In the genomic region with DNA sequence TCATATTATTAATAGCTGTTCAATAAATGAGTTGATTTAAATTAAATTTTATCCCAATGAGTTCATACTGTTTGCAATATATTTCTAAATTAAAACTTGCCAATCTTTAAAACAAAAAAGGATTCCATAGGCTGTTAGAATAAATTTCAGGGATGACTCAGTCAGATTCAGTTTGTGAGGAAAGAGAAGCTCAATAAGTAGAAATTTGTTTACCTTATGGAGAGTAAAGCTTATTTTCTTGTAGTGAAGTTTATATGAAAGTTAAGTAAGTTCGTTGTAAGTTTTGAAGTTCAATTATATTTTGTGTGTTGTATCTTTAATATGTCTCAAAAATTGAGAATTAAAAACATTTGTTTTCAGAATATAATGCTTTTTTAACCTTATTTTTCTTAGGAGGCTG, we compare ENCODE assay signal across 20 cellular contexts. TPM values are rescaled to one million over a fixed set of nuclear protein-coding genes. Genes with fewer than 3 reads are reported as not detected.
DNase-seq lines count a peak whose midpoint lies in the region; ATAC-seq and TF ChIP-seq lines count a peak whose summit lies in the region.
"Had no signal": no experiment of that assay in that cellular context is flagged by ENCODE, and none has a peak within 500 bp of the region (broad histone marks: within the 10 kb centered on the region; RNA-seq: fewer than 3 reads in every experiment).

No MANE protein-coding gene starts in this region.

- WGBS in suprapubic skin = 81% methylated on average over 1 of the region's 1 CpG

- no peaks in the 10 kb centered on the region for H3K9me3 Mint-ChIP-seq in central memory CD8-positive, alpha-beta T cell
- no peaks in the 10 kb centered on the region for H3K9me3 Mint-ChIP-seq in naive thymus-derived CD8-positive, alpha-beta T cell
- no peaks in the 10 kb centered on the region for H3K9me3 Mint-ChIP-seq in activated CD8-positive, alpha-beta T cell treated with anti-CD3 and anti-CD28 coated beads for 36 hours

- H3K36me3 Mint-ChIP-seq in central memory CD8-positive, alpha-beta T cell (ENCODE audit: insufficient read depth) = peaks cover 18% of the 10 kb centered on the region
- H3K36me3 Mint-ChIP-seq in naive thymus-derived CD8-positive, alpha-beta T cell = peaks cover 0 to 37% (median 4%) of the 10 kb centered on the region in 3 donors
- peaks cover 17% of the 10 kb centered on the region for H3K36me3 Mint-ChIP-seq in activated CD8-positive, alpha-beta T cell treated with anti-CD3 and anti-CD28 coated beads for 36 hours (ENCODE audit: low read depth)

- H3K27ac ChIP-seq in AG04450 (ENCODE audit: low read depth, low read length) (peak overlapping the region; percentile 70), suprapubic skin (no peak overlapping the region)
- H3K27ac ChIP-seq: A549 had no signal

- H3K4me1 Mint-ChIP-seq in central memory CD8-positive, alpha-beta T cell = peaks cover 61% of the 10 kb centered on the region
- peaks cover 38 to 93% (median 84%) of the 10 kb centered on the region in 4 donors for H3K4me1 Mint-ChIP-seq in naive thymus-derived CD8-positive, alpha-beta T cell
- peaks cover 68% of the 10 kb centered on the region for H3K4me1 Mint-ChIP-seq in activated CD8-positive, alpha-beta T cell treated with anti-CD3 and anti-CD28 coated beads for 36 hours (ENCODE audit: low read depth)

- no peak overlapping the region for H3K4me3 ChIP-seq in AG04450 (ENCODE audit: low read depth, low read length)
- H3K4me3 ChIP-seq in suprapubic skin = no peak overlapping the region
- H3K4me3 ChIP-seq: A549 had no signal

- H3K36me3 ChIP-seq in suprapubic skin = peaks cover 4% of the 10 kb centered on the region

- no peaks in the 10 kb centered on the region for H3K27me3 Mint-ChIP-seq in central memory CD8-positive, alpha-beta T cell
- H3K27me3 Mint-ChIP-seq in naive thymus-derived CD8-positive, alpha-beta T cell = no peaks in the 10 kb centered on the region
- H3K27me3 Mint-ChIP-seq in activated CD8-positive, alpha-beta T cell treated with anti-CD3 and anti-CD28 coated beads for 36 hours = no peaks in the 10 kb centered on the region

- peaks cover 22% of the 10 kb centered on the region for H3K4me1 ChIP-seq in suprapubic skin
- H3K4me1 ChIP-seq: Caco-2 had no signal

- CTCF ChIA-PET in AG04450 (lab: Charles Lee) = interaction anchor here (0.6 to 1.2 kb wide), 3 partner anchors 20 to 303 kb away, joined by 3 to 12 read pairs (median 4); no protein-coding TSS in a partner anchor
- CTCF ChIA-PET in activated CD8-positive, alpha-beta T cell treated with anti-CD3 and anti-CD28 coated beads for 36 hours (lab: Charles Lee) = interaction anchor here (0.9 to 2.2 kb wide), 4 partner anchors 14 to 65 kb away, joined by 3 to 6 read pairs (median 4); no protein-coding TSS in a partner anchor

- DNase-seq in AG04450 (ENCODE audit: low read depth, low spot score) (no peak), HCEC 1CT (peak; percentile 30), suprapubic skin (ENCODE audit: low spot score in 2 of 2) (no peak), NCI-H187 (lab: John Stamatoyannopoulos, UW) (no peak), DMS114 treated with DMSO at 0.1 percent for 48 hours (lab: John Stamatoyannopoulos, UW; ENCODE audit: unreplicated experiment) (no peak)
- no peak for DNase-seq in central memory CD8-positive, alpha-beta T cell (ENCODE audit: low spot score in 2 of 2)
- DNase-seq in naive thymus-derived CD8-positive, alpha-beta T cell = no peak
- no peak for DNase-seq in activated CD8-positive, alpha-beta T cell treated with anti-CD3 and anti-CD28 coated beads for 36 hours
- DNase-seq: C1 segment of cervical spinal cord, Caco-2, DMS153, GDM1, KBM-7, MV-4-11, NCI-H1694 treated with DMSO at 0.1 percent for 48 hours, NCI-H2227 treated with DMSO at 0.1 percent for 48 hours, NCI-H510A treated with DMSO at 0.1 percent for 48 hours, NCI-H774 had no signal

- no peaks in the 10 kb centered on the region for H3K9me3 ChIP-seq in AG04450 (ENCODE audit: control insufficient read depth, insufficient read depth, low read length)
- H3K9me3 ChIP-seq in suprapubic skin = no peaks in the 10 kb centered on the region
- H3K9me3 ChIP-seq: A549, Caco-2 had no signal

- ATAC-seq in central memory CD8-positive, alpha-beta T cell (replicated peaks; ENCODE audit: extremely low read depth, poor library complexity, severe bottlenecking) = no peak
- no peak for ATAC-seq in naive thymus-derived CD8-positive, alpha-beta T cell
- ATAC-seq in activated CD8-positive, alpha-beta T cell treated with anti-CD3 and anti-CD28 coated beads for 36 hours = no peak
- ATAC-seq: A549, Right ventricle myocardium inferior had no signal

- POLR2A ChIA-PET in AG04450 (lab: Yijun Ruan, JAX) = interaction anchor here (0.9 kb wide), 1 partner anchor 29 kb away, joined by 4 read pairs; the partner anchor contains the start of gene GPBP1
- POLR2A ChIA-PET in naive thymus-derived CD8-positive, alpha-beta T cell (lab: Charles Lee) = interaction anchor here (1.0 kb wide), 1 partner anchor 13 kb away, joined by 3 read pairs; no protein-coding TSS in a partner anchor
- POLR2A ChIA-PET in activated CD8-positive, alpha-beta T cell treated with anti-CD3 and anti-CD28 coated beads for 36 hours (lab: Charles Lee) = interaction anchor here (0.6 to 1.4 kb wide), 3 partner anchors 15 to 57 kb away, joined by 3 read pairs; no protein-coding TSS in a partner anchor

- TF ChIP-seq CTCF in AG04450 (IDR thresholded peaks at IDR 0.05; ENCODE audit: low read depth, low read length) = no peak
- TF ChIP-seq CTCF in suprapubic skin (IDR thresholded peaks at IDR 0.05) = no peak
- TF ChIP-seq CTCF in activated CD8-positive, alpha-beta T cell treated with anti-CD3 and anti-CD28 coated beads for 36 hours (IDR thresholded peaks at IDR 0.05) = no peak

- TF ChIP-seq POLR2A in suprapubic skin (IDR thresholded peaks at IDR 0.05) = no peak

- H3K27ac Mint-ChIP-seq in central memory CD8-positive, alpha-beta T cell (ENCODE audit: low read depth) = peak overlapping the region; percentile 71
- H3K27ac Mint-ChIP-seq in naive thymus-derived CD8-positive, alpha-beta T cell = peak overlapping the region in 6 of 10 donors; percentile 34 to 86 (median 66)
- no peak overlapping the region for H3K27ac Mint-ChIP-seq in activated CD8-positive, alpha-beta T cell treated with anti-CD3 and anti-CD28 coated beads for 36 hours

- TF ChIP-seq EP300 in suprapubic skin (IDR thresholded peaks at IDR 0.05) = no peak

- no peak overlapping the region for H3K4me3 Mint-ChIP-seq in central memory CD8-positive, alpha-beta T cell
- peak overlapping the region in 2 of 10 donors; percentile 9 to 34 for H3K4me3 Mint-ChIP-seq in naive thymus-derived CD8-positive, alpha-beta T cell
- H3K4me3 Mint-ChIP-seq in activated CD8-positive, alpha-beta T cell treated with anti-CD3 and anti-CD28 coated beads for 36 hours = no peak overlapping the region

- H3K27me3 ChIP-seq in AG04450 (ENCODE audit: control insufficient read depth, insufficient read depth, low read length) = no peaks in the 10 kb centered on the region
- no peaks in the 10 kb centered on the region for H3K27me3 ChIP-seq in suprapubic skin

- intact Hi-C loops in activated CD8-positive, alpha-beta T cell treated with anti-CD3 and anti-CD28 coated beads for 36 hours (cut with micrococcal nuclease) = no loop called here

RNA-seq across cellular contexts. Expression of gene GPBP1, which starts 29.0 kb away (rescaled TPM):
- 44.5 and 67.7 TPM in 2 replicates for polyA plus RNA-seq in AG04450 (2011; rRNA removed)
- polyA minus RNA-seq in AG04450 (2011; rRNA and poly(A)+ RNA removed) = 14.2 and 34.6 TPM in 2 replicates
- total RNA-seq in naive thymus-derived CD8-positive, alpha-beta T cell = 100 to 1,000 TPM; 155 to 168 TPM
- 10 to 100 TPM; 69.8 to 97.1 (median 93.0) TPM for polyA plus RNA-seq in naive thymus-derived CD8-positive, alpha-beta T cell
- total RNA-seq in suprapubic skin = 10 to 100 TPM; 49.3 to 74.8 (median 62.5) TPM
- total RNA-seq in activated CD8-positive, alpha-beta T cell treated with anti-CD3 and anti-CD28 coated beads for 36 hours = 10 to 100 TPM; 87.9 to 88.5 TPM
